Comparison of ENCODE assay signal across 18 cellular contexts in genomic region chr17:43848601-43849000, GRCh38. TPM values are rescaled to one million over a fixed set of nuclear protein-coding genes. Genes with fewer than 3 reads are reported as not detected.
DNase-seq lines count a peak whose midpoint lies in the region; ATAC-seq and TF ChIP-seq lines count a peak whose summit lies in the region.
"Had no signal": no experiment of that assay in that cellular context is flagged by ENCODE, and none has a peak within 500 bp of the region (broad histone marks: within the 10 kb centered on the region; RNA-seq: fewer than 3 reads in every experiment).

No MANE protein-coding gene starts in this region.

- intact Hi-C loops in breast epithelium (cut with DNase I; ENCODE audit: low total_unique reads) (no loop called here), MCF 10A (cut with micrococcal nuclease) (no loop called here), right cardiac atrium (cut with DNase I) (loop anchor here in 1 of 4 donors (5.0 kb wide), 1 partner anchor 76 kb away; no protein-coding TSS in a partner anchor), left ventricle myocardium superior (cut with micrococcal nuclease) (no loop called here), testis (cut with DNase I; ENCODE audit: low total_unique reads) (no loop called here)
- intact Hi-C loops in activated naive CD4-positive, alpha-beta T cell treated with anti-CD3 and anti-CD28 coated beads for 36 hours (cut with micrococcal nuclease): loop anchor here (5.0 kb wide), 2 partner anchors 56 to 156 kb away; no protein-coding TSS in a partner anchor

- H3K4me3 Mint-ChIP-seq in MCF 10A (ENCODE audit: unreplicated experiment): no peak overlapping the region
- H3K4me3 Mint-ChIP-seq in activated naive CD4-positive, alpha-beta T cell treated with anti-CD3 and anti-CD28 coated beads for 36 hours: no peak overlapping the region
- H3K4me3 Mint-ChIP-seq: CD8-positive, alpha-beta memory T cell; HFFc6 had no signal

- DNase-seq in breast epithelium (ENCODE audit: low spot score in 2 of 2): no peak
- DNase-seq in MCF 10A (ENCODE audit: unreplicated experiment): no peak
- no peak for DNase-seq in right cardiac atrium
- no peak for DNase-seq in left ventricle myocardium superior
- DNase-seq in testis: no peak
- DNase-seq in activated naive CD4-positive, alpha-beta T cell treated with anti-CD3 and anti-CD28 coated beads for 36 hours: no peak
- DNase-seq in HCEC 1CT: no peak
- DNase-seq: AML-193; Caco-2; CD8-positive, alpha-beta memory T cell; DND-41; GF-D8; GOT3; HFFc6 had no signal

- H3K36me3 Mint-ChIP-seq in MCF 10A (ENCODE audit: insufficient read depth, unreplicated experiment): no peaks in the 10 kb centered on the region
- no peaks in the 10 kb centered on the region for H3K36me3 Mint-ChIP-seq in activated naive CD4-positive, alpha-beta T cell treated with anti-CD3 and anti-CD28 coated beads for 36 hours (ENCODE audit: low read depth)
- H3K36me3 Mint-ChIP-seq: CD8-positive, alpha-beta memory T cell had no signal

- no TSS peak for BruUV-seq in MCF 10A (replicated peaks; lab: Mats Ljungman, UMichigan)

- POLR2A ChIA-PET in MCF 10A (lab: Yijun Ruan, JAX): no interaction called here

- no peaks in the 10 kb centered on the region for H3K9me3 Mint-ChIP-seq in MCF 10A (ENCODE audit: unreplicated experiment)
- no peaks in the 10 kb centered on the region for H3K9me3 Mint-ChIP-seq in activated naive CD4-positive, alpha-beta T cell treated with anti-CD3 and anti-CD28 coated beads for 36 hours
- H3K9me3 Mint-ChIP-seq: CD8-positive, alpha-beta memory T cell; HFFc6 had no signal

- no peaks in the 10 kb centered on the region for H3K4me1 Mint-ChIP-seq in MCF 10A (ENCODE audit: insufficient read depth, unreplicated experiment)
- H3K4me1 Mint-ChIP-seq in activated naive CD4-positive, alpha-beta T cell treated with anti-CD3 and anti-CD28 coated beads for 36 hours (ENCODE audit: low read depth): no peaks in the 10 kb centered on the region
- H3K4me1 Mint-ChIP-seq: CD8-positive, alpha-beta memory T cell had no signal

- TF ChIP-seq POLR2A in breast epithelium (IDR thresholded peaks at IDR 0.05) (no peak), testis (IDR thresholded peaks at IDR 0.05) (no peak)

- H3K36me3 ChIP-seq in breast epithelium (no peaks in the 10 kb centered on the region), testis (ENCODE audit: low read depth, missing control alignments) (no peaks in the 10 kb centered on the region)
- H3K36me3 ChIP-seq: BLaER1, HAP-1 had no signal

- TF ChIP-seq CTCF in breast epithelium (IDR thresholded peaks at IDR 0.05) (no peak), MCF 10A (IDR thresholded peaks at IDR 0.05; ENCODE audit: unreplicated experiment) (no peak), testis (IDR thresholded peaks at IDR 0.05) (no peak)

- no peak overlapping the region for H3K27ac Mint-ChIP-seq in MCF 10A (ENCODE audit: low read depth, unreplicated experiment)
- no peak overlapping the region for H3K27ac Mint-ChIP-seq in activated naive CD4-positive, alpha-beta T cell treated with anti-CD3 and anti-CD28 coated beads for 36 hours
- H3K27ac Mint-ChIP-seq: CD8-positive, alpha-beta memory T cell; HFFc6 had no signal

- ATAC-seq in right cardiac atrium (no peak), left ventricle myocardium superior (no peak)

- peaks cover 28% of the 10 kb centered on the region for H3K27me3 Mint-ChIP-seq in MCF 10A (ENCODE audit: insufficient read depth, unreplicated experiment)
- peaks cover 7% of the 10 kb centered on the region for H3K27me3 Mint-ChIP-seq in activated naive CD4-positive, alpha-beta T cell treated with anti-CD3 and anti-CD28 coated beads for 36 hours (ENCODE audit: low read depth)

- H3K27me3 ChIP-seq in breast epithelium: no peaks in the 10 kb centered on the region
- H3K27me3 ChIP-seq in right cardiac atrium (ENCODE audit: control insufficient read depth, insufficient read depth): no peaks in the 10 kb centered on the region
- H3K27me3 ChIP-seq in testis: no peaks in the 10 kb centered on the region
- H3K27me3 ChIP-seq: BLaER1 had no signal

- no peak overlapping the region for H3K27ac ChIP-seq in breast epithelium
- peak overlapping the region; percentile 50 for H3K27ac ChIP-seq in right cardiac atrium (ENCODE audit: low read length)
- H3K27ac ChIP-seq in testis: peak overlapping the region; percentile 9 to 63
- H3K27ac ChIP-seq: 22Rv1, BLaER1 had no signal

- H3K9me3 ChIP-seq in breast epithelium: no peaks in the 10 kb centered on the region
- no peaks in the 10 kb centered on the region for H3K9me3 ChIP-seq in right cardiac atrium (ENCODE audit: control insufficient read depth, low read length)
- H3K9me3 ChIP-seq in testis: no peaks in the 10 kb centered on the region
- H3K9me3 ChIP-seq: BLaER1, Caco-2, HAP-1 had no signal

- 75% methylated on average over 10 of the region's 10 CpGs for WGBS in right cardiac atrium
- WGBS in testis, 2 donors: 78 to 81% methylated on average over 10 of the region's 10 CpGs

- H3K4me1 ChIP-seq in breast epithelium (peaks cover 0 to 3% of the 10 kb centered on the region in 2 donors), right cardiac atrium (ENCODE audit: control insufficient read depth, insufficient read depth, low read length) (no peaks in the 10 kb centered on the region), testis (peaks cover 26% of the 10 kb centered on the region)
- H3K4me1 ChIP-seq: BLaER1 had no signal

- H3K4me3 ChIP-seq in breast epithelium (peak overlapping the region in 2 of 3 donors; percentile 31 to 52), right cardiac atrium (ENCODE audit: low read length) (peak overlapping the region; percentile 41), testis (no peak overlapping the region)
- H3K4me3 ChIP-seq: BLaER1, HAP-1 had no signal

- CTCF ChIA-PET in MCF 10A (lab: Yijun Ruan, JAX): interaction anchor here (0.7 to 0.9 kb wide), 2 partner anchors 9 to 10 kb away, joined by 3 to 4 read pairs; no protein-coding TSS in a partner anchor
- CTCF ChIA-PET in activated naive CD4-positive, alpha-beta T cell treated with anti-CD3 and anti-CD28 coated beads for 36 hours (lab: Charles Lee): interaction anchor here (1.5 kb wide), 1 partner anchor 30 kb away, joined by 5 read pairs; no protein-coding TSS in a partner anchor

RNA-seq across cellular contexts. Expression of gene CD300LG, which starts 1.6 kb away (rescaled TPM):
- total RNA-seq in breast epithelium (10 to 100 TPM; 17.9 to 69.2 (median 51.0) TPM), MCF 10A (2022) (not detected in 2 replicates), right cardiac atrium (10 to 100 TPM in 3 of 4 donors, 1 to 10 TPM in 1; 3.8 to 29.2 (median 10.9) TPM), left ventricle myocardium superior (19.1 TPM), testis (10 to 100 TPM; 48.4 to 53.9 TPM)
- polyA plus RNA-seq in right cardiac atrium (20.8 TPM), testis (ENCODE audit: insufficient read depth, low read depth, low replicate concordance) (49.2 TPM)
- total RNA-seq in activated naive CD4-positive, alpha-beta T cell treated with anti-CD3 and anti-CD28 coated beads for 36 hours: not detected
- total RNA-seq: Caco-2; CD8-positive, alpha-beta memory T cell; HFFc6; HT1080 had no signal
- polyA plus RNA-seq: CD8-positive, alpha-beta memory T cell had no signal

RNA-seq across cellular contexts. Expression of gene MPP3, which starts 15.7 kb away (rescaled TPM):
- total RNA-seq in breast epithelium (10 to 100 TPM; 24.2 to 26.3 (median 26.2) TPM), MCF 10A (2022) (18.7 and 24.5 TPM in 2 replicates), right cardiac atrium (10 to 100 TPM; 42.1 to 77.4 (median 61.5) TPM), left ventricle myocardium superior (55.5 TPM), testis (10 to 100 TPM; 16.7 to 18.2 TPM)
- polyA plus RNA-seq in right cardiac atrium (46.1 TPM), testis (ENCODE audit: insufficient read depth, low read depth, low replicate concordance) (5.9 TPM)
- under 1 TPM; 0.30 to 0.33 TPM for total RNA-seq in activated naive CD4-positive, alpha-beta T cell treated with anti-CD3 and anti-CD28 coated beads for 36 hours
- polyA plus RNA-seq: CD8-positive, alpha-beta memory T cell had no signal

RNA-seq across cellular contexts. Expression of gene MPP2, which starts 58.7 kb away (rescaled TPM):
- total RNA-seq in breast epithelium: 1 to 10 TPM; 2.6 to 7.9 (median 3.9) TPM
- total RNA-seq in MCF 10A (2022): not detected in 2 replicates
- 10 to 100 TPM in 3 of 4 donors, 1 to 10 TPM in 1; 8.7 to 20.7 (median 15.9) TPM for total RNA-seq in right cardiac atrium
- polyA plus RNA-seq in right cardiac atrium: 8.8 TPM
- 17.1 TPM for total RNA-seq in left ventricle myocardium superior
- total RNA-seq in testis: 10 to 100 TPM; 25.1 to 25.8 TPM
- 31.4 TPM for polyA plus RNA-seq in testis (ENCODE audit: insufficient read depth, low read depth, low replicate concordance)
- 1 to 10 TPM; 2.3 to 2.5 TPM for total RNA-seq in activated naive CD4-positive, alpha-beta T cell treated with anti-CD3 and anti-CD28 coated beads for 36 hours

Comparison
In these comparisons a context has a peak if more than half of its experiments do, and no peak if none do; other contexts are left out.
1. H3K27ac ChIP-seq: peak in right cardiac atrium (single experiment) and testis (2 of 2); none in breast epithelium (0 of 2).
2. H3K4me3 ChIP-seq: peak in breast epithelium (2 of 3) and right cardiac atrium (single experiment); none in testis (0 of 2).
3. RNA of gene MPP3, which starts 15.7 kb away (total RNA-seq): 42.1 to 77.4 TPM in right cardiac atrium, 55.5 TPM in left ventricle myocardium superior (single experiment), 24.2 to 26.3 TPM in breast epithelium, 18.7 to 24.5 TPM in MCF 10A and 16.7 to 18.2 TPM in testis; 0.30 to 0.33 TPM in activated naive CD4-positive, alpha-beta T cell treated with anti-CD3 and anti-CD28 coated beads for 36 hours; every median in the first group is over 10 times any median in the second.